Comparison of ENCODE assay signal across 1 cellular context in the genomic region with DNA sequence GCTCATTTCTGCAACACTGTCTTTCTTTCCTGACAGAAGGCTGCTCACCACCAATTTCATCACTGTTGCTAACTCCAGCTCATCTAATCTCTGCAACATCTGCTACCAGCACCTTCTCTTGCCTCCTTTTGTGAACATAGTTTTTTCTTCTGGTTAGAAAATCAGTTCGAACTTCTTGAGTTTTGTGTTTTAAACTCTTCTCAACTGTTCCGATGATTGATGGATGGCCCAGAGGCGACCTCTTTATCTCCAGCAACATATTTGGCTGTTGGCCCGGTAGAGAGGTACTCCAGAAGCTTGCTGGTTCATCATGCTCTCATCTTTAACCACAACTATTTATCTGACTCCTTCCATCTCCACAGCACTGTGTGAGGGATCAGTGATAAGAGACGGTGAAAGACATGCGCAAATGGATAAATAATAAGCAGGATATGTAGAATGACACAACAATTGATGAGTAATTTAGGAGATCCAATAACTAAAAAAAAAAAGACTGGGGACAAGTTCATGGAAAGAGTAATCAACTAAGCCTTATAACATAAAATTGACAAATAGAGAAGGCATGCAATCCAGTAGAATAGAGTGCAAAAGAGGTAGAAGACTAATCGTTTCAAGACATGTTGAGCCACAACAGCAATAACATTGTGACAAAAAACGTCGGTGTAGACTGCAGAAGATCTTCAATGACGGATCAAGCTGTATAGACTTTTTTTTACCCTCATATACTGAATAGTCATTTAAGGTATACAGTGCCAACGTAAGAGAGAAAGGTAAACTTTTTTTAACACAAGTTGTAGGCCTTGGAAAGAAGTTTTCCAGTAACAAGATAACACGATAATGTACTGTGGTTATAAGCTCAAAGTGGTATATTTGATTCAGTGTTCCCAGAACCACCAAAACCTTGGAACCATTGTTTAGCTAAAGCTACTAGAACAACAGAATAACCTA.
TF ChIP-seq lines count a peak whose summit lies in the region.

No MANE protein-coding gene starts in this region.

TF ChIP-seq in K562, 482 proteins besides CTCF, POLR2A, EP300 and RAD21 (continued from another document and continues in another):
- TF ChIP-seq ZNF408 (CRISPR knock-in tag; IDR thresholded peaks at IDR 0.05; ENCODE audit: low read depth) = no peak
- TF ChIP-seq HOXB6 (CRISPR knock-in tag; IDR thresholded peaks at IDR 0.05; ENCODE audit: borderline replicate concordance) = no peak
- TF ChIP-seq CBFA2T2 (conservative IDR thresholded peaks at IDR 0.05) = peak; percentile 99
- no peak for TF ChIP-seq NELFE (IDR thresholded peaks at IDR 0.05; ENCODE audit: insufficient read depth, insufficient read length)
- no peak; the same call in 1 of the 2 replicates for TF ChIP-seq ZNF3 (CRISPR knock-in tag; IDR thresholded peaks at IDR 0.05)
- TF ChIP-seq, protein P1, sequence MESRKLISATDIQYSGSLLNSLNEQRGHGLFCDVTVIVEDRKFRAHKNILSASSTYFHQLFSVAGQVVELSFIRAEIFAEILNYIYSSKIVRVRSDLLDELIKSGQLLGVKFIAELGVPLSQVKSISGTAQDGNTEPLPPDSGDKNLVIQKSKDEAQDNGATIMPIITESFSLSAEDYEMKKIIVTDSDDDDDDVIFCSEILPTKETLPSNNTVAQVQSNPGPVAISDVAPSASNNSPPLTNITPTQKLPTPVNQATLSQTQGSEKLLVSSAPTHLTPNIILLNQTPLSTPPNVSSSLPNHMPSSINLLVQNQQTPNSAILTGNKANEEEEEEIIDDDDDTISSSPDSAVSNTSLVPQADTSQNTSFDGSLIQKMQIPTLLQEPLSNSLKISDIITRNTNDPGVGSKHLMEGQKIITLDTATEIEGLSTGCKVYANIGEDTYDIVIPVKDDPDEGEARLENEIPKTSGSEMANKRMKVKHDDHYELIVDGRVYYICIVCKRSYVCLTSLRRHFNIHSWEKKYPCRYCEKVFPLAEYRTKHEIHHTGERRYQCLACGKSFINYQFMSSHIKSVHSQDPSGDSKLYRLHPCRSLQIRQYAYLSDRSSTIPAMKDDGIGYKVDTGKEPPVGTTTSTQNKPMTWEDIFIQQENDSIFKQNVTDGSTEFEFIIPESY (CRISPR knock-in tag; IDR thresholded peaks at IDR 0.05) = peak; percentile 67; the same call in 1 of the 2 replicates
- no peak for TF ChIP-seq PHF21A (IDR thresholded peaks at IDR 0.05; ENCODE audit: borderline replicate concordance, low read depth)
- TF ChIP-seq KLF13 (tag; IDR thresholded peaks at IDR 0.05; ENCODE audit: borderline replicate concordance, low read depth) = no peak
- TF ChIP-seq, protein P2, sequence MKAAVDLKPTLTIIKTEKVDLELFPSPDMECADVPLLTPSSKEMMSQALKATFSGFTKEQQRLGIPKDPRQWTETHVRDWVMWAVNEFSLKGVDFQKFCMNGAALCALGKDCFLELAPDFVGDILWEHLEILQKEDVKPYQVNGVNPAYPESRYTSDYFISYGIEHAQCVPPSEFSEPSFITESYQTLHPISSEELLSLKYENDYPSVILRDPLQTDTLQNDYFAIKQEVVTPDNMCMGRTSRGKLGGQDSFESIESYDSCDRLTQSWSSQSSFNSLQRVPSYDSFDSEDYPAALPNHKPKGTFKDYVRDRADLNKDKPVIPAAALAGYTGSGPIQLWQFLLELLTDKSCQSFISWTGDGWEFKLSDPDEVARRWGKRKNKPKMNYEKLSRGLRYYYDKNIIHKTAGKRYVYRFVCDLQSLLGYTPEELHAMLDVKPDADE (conservative IDR thresholded peaks at IDR 0.05; ENCODE audit: control insufficient read depth, low read depth, low read length) = no peak; the same call in none of the 2 replicates
- no peak for TF ChIP-seq THRAP3 (IDR thresholded peaks at IDR 0.05; ENCODE audit: borderline replicate concordance)
- TF ChIP-seq, protein P3, sequence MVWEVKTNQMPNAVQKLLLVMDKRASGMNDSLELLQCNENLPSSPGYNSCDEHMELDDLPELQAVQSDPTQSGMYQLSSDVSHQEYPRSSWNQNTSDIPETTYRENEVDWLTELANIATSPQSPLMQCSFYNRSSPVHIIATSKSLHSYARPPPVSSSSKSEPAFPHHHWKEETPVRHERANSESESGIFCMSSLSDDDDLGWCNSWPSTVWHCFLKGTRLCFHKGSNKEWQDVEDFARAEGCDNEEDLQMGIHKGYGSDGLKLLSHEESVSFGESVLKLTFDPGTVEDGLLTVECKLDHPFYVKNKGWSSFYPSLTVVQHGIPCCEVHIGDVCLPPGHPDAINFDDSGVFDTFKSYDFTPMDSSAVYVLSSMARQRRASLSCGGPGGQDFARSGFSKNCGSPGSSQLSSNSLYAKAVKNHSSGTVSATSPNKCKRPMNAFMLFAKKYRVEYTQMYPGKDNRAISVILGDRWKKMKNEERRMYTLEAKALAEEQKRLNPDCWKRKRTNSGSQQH (CRISPR knock-in tag; IDR thresholded peaks at IDR 0.05) = peak; percentile 90
- peak; percentile 78 for TF ChIP-seq TAF1 (IDR thresholded peaks at IDR 0.05; ENCODE audit: control insufficient read depth, extremely low read depth, insufficient read depth, low read length, severe bottlenecking)
- peak; percentile 86; the same call in 1 of the 2 replicates for TF ChIP-seq CREB1 (IDR thresholded peaks at IDR 0.05)
- TF ChIP-seq CREB1 (CRISPR knock-in tag; IDR thresholded peaks at IDR 0.05) = no peak
- no peak for TF ChIP-seq PCBP1 (IDR thresholded peaks at IDR 0.05; ENCODE audit: low read depth, low read length, poor library complexity, severe bottlenecking)
- TF ChIP-seq TCF7 (IDR thresholded peaks at IDR 0.05; ENCODE audit: borderline replicate concordance) = peak; percentile 96
- TF ChIP-seq BCOR (IDR thresholded peaks at IDR 0.05) = peak; percentile 90
- TF ChIP-seq, protein P4, sequence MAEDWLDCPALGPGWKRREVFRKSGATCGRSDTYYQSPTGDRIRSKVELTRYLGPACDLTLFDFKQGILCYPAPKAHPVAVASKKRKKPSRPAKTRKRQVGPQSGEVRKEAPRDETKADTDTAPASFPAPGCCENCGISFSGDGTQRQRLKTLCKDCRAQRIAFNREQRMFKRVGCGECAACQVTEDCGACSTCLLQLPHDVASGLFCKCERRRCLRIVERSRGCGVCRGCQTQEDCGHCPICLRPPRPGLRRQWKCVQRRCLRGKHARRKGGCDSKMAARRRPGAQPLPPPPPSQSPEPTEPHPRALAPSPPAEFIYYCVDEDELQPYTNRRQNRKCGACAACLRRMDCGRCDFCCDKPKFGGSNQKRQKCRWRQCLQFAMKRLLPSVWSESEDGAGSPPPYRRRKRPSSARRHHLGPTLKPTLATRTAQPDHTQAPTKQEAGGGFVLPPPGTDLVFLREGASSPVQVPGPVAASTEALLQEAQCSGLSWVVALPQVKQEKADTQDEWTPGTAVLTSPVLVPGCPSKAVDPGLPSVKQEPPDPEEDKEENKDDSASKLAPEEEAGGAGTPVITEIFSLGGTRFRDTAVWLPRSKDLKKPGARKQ (CRISPR knock-in tag; IDR thresholded peaks at IDR 0.05) = no peak
- TF ChIP-seq KDM2B (CRISPR knock-in tag; IDR thresholded peaks at IDR 0.05) = no peak
- TF ChIP-seq ZNF197 (CRISPR knock-in tag; IDR thresholded peaks at IDR 0.05; ENCODE audit: low read depth) = peak; percentile 98
- TF ChIP-seq, protein P5, sequence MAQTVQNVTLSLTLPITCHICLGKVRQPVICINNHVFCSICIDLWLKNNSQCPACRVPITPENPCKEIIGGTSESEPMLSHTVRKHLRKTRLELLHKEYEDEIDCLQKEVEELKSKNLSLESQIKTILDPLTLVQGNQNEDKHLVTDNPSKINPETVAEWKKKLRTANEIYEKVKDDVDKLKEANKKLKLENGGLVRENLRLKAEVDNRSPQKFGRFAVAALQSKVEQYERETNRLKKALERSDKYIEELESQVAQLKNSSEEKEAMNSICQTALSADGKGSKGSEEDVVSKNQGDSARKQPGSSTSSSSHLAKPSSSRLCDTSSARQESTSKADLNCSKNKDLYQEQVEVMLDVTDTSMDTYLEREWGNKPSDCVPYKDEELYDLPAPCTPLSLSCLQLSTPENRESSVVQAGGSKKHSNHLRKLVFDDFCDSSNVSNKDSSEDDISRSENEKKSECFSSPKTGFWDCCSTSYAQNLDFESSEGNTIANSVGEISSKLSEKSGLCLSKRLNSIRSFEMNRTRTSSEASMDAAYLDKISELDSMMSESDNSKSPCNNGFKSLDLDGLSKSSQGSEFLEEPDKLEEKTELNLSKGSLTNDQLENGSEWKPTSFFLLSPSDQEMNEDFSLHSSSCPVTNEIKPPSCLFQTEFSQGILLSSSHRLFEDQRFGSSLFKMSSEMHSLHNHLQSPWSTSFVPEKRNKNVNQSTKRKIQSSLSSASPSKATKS (CRISPR knock-in tag; IDR thresholded peaks at IDR 0.05) = no peak
- TF ChIP-seq, protein P6, sequence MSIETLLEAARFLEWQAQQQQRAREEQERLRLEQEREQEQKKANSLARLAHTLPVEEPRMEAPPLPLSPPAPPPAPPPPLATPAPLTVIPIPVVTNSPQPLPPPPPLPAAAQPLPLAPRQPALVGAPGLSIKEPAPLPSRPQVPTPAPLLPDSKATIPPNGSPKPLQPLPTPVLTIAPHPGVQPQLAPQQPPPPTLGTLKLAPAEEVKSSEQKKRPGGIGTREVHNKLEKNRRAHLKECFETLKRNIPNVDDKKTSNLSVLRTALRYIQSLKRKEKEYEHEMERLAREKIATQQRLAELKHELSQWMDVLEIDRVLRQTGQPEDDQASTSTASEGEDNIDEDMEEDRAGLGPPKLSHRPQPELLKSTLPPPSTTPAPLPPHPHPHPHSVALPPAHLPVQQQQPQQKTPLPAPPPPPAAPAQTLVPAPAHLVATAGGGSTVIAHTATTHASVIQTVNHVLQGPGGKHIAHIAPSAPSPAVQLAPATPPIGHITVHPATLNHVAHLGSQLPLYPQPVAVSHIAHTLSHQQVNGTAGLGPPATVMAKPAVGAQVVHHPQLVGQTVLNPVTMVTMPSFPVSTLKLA (conservative IDR thresholded peaks at IDR 0.05) = peak; percentile 47 to 88; a peak in 3 of 4 replicates
- TF ChIP-seq, protein P7, sequence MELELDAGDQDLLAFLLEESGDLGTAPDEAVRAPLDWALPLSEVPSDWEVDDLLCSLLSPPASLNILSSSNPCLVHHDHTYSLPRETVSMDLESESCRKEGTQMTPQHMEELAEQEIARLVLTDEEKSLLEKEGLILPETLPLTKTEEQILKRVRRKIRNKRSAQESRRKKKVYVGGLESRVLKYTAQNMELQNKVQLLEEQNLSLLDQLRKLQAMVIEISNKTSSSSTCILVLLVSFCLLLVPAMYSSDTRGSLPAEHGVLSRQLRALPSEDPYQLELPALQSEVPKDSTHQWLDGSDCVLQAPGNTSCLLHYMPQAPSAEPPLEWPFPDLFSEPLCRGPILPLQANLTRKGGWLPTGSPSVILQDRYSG (tag; conservative IDR thresholded peaks at IDR 0.05; ENCODE audit: low read depth) = peak; percentile 20
- TF ChIP-seq, protein P8, sequence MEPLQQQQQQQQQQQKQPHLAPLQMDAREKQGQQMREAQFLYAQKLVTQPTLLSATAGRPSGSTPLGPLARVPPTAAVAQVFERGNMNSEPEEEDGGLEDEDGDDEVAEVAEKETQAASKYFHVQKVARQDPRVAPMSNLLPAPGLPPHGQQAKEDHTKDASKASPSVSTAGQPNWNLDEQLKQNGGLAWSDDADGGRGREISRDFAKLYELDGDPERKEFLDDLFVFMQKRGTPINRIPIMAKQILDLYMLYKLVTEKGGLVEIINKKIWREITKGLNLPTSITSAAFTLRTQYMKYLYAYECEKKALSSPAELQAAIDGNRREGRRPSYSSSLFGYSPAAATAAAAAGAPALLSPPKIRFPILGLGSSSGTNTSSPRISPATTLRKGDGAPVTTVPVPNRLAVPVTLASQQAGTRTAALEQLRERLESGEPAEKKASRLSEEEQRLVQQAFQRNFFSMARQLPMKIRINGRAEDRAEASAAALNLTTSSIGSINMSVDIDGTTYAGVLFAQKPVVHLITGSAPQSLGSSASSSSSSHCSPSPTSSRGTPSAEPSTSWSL (CRISPR knock-in tag; IDR thresholded peaks at IDR 0.05; ENCODE audit: borderline replicate concordance) = no peak
- TF ChIP-seq NCOA6 (IDR thresholded peaks at IDR 0.05) = peak; percentile 60; the same call in 1 of the 2 replicates
- TF ChIP-seq, protein P9, sequence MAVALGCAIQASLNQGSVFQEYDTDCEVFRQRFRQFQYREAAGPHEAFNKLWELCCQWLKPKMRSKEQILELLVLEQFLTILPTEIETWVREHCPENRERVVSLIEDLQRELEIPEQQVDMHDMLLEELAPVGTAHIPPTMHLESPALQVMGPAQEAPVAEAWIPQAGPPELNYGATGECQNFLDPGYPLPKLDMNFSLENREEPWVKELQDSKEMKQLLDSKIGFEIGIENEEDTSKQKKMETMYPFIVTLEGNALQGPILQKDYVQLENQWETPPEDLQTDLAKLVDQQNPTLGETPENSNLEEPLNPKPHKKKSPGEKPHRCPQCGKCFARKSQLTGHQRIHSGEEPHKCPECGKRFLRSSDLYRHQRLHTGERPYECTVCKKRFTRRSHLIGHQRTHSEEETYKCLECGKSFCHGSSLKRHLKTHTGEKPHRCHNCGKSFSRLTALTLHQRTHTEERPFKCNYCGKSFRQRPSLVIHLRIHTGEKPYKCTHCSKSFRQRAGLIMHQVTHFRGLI (CRISPR knock-in tag; IDR thresholded peaks at IDR 0.05) = peak; percentile 63; the same call in 1 of the 2 replicates
- TF ChIP-seq, protein P10, sequence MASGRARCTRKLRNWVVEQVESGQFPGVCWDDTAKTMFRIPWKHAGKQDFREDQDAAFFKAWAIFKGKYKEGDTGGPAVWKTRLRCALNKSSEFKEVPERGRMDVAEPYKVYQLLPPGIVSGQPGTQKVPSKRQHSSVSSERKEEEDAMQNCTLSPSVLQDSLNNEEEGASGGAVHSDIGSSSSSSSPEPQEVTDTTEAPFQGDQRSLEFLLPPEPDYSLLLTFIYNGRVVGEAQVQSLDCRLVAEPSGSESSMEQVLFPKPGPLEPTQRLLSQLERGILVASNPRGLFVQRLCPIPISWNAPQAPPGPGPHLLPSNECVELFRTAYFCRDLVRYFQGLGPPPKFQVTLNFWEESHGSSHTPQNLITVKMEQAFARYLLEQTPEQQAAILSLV (tag; IDR thresholded peaks at IDR 0.05) = 0 out of 2 replicates have a peak, but pooled peaks have one; percentile 6
- no peak for TF ChIP-seq ZC3H8 (IDR thresholded peaks at IDR 0.05)
- TF ChIP-seq EWSR1 (IDR thresholded peaks at IDR 0.05; ENCODE audit: borderline replicate concordance, low read depth, partially characterized antibody) = peak; percentile 92
- TF ChIP-seq EHMT2 (IDR thresholded peaks at IDR 0.05) = peak; percentile 5; the same call in 1 of the 2 replicates
- TF ChIP-seq JUNB (CRISPR knock-in tag; conservative IDR thresholded peaks at IDR 0.05) = no peak
- peak; percentile 69 for TF ChIP-seq BHLHE40 (IDR thresholded peaks at IDR 0.05; ENCODE audit: low read length)
- 0 out of 2 replicates have a peak, but pooled peaks have one; percentile 9 for TF ChIP-seq ZNF75A (CRISPR knock-in tag; IDR thresholded peaks at IDR 0.05)
- TF ChIP-seq ZNF146 (CRISPR knock-in tag; IDR thresholded peaks at IDR 0.05; ENCODE audit: unreplicated experiment) = no peak
- TF ChIP-seq KDM5B (IDR thresholded peaks at IDR 0.05; ENCODE audit: insufficient replicate concordance, low read depth, low read length) = no peak
- peak; percentile 97; the same call in 1 of the 2 replicates for TF ChIP-seq EZH2 (IDR thresholded peaks at IDR 0.05; ENCODE audit: borderline replicate concordance, low read depth, low read length)
- TF ChIP-seq NFATC3 (IDR thresholded peaks at IDR 0.05) = 0 out of 2 replicates have a peak, but pooled peaks have one; percentile 75
- TF ChIP-seq NR2F6 (CRISPR knock-in tag; IDR thresholded peaks at IDR 0.05) = no peak
- TF ChIP-seq RBBP5 (IDR thresholded peaks at IDR 0.05; ENCODE audit: borderline replicate concordance, insufficient read depth, low read length, poor library complexity, severe bottlenecking) = no peak
- peak; percentile 100 for TF ChIP-seq MEIS2 (IDR thresholded peaks at IDR 0.05; ENCODE audit: partially characterized antibody)
- TF ChIP-seq ZNF23 (CRISPR knock-in tag; IDR thresholded peaks at IDR 0.05) = peak; percentile 2; the same call in 1 of the 2 replicates
- TF ChIP-seq ZNF316 (IDR thresholded peaks at IDR 0.05) = peak; percentile 65; the same call in 1 of the 2 replicates
- TF ChIP-seq ETV1 (tag; conservative IDR thresholded peaks at IDR 0.05; ENCODE audit: low read depth) = peak; percentile 91
- 0 out of 2 replicates have a peak, but pooled peaks have one; percentile 69 for TF ChIP-seq ZNF583 (CRISPR knock-in tag; IDR thresholded peaks at IDR 0.05)
- peak; percentile 83 for TF ChIP-seq ZNF384 (IDR thresholded peaks at IDR 0.05; ENCODE audit: low read depth, low read length)
